9 cellular contexts compared by ENCODE assay signal in the genomic region with DNA sequence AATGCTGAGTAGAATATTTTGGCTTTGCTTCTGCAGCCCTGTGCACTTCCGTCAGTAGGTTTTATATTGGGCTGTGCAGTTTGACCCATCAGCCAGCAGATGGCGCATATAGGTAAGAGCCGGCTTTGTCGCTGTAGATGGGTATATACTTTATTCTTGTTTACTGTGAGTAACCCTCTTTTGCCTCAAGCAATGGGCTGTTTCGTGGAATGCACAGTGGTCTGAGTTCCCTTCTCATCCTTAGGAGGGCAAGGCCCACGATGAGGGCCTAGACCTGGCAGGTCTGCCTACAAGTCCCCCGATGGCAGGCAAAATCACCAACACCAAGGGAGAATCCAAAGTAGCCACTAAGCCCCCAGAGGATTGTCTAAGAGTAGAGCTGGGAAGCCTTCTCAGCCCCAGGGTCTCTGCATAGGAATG.
A peak's percentile ranks its signal among the peaks of the same experiment; 100 is the strongest.
DNase-seq lines count a peak whose midpoint lies in the region; ATAC-seq and TF ChIP-seq lines count a peak whose summit lies in the region.
"Had no signal": no experiment of that assay in that cellular context is flagged by ENCODE, and none has a peak within 500 bp of the region (broad histone marks: within the 10 kb centered on the region; RNA-seq: fewer than 3 reads in every experiment).

No MANE protein-coding gene starts in this region.

- H3K36me3 Mint-ChIP-seq in activated naive CD4-positive, alpha-beta T cell treated with anti-CD3 and anti-CD28 coated beads, Interleukin-2, amount 50 U/mL, for 72 hours: peaks cover 0 to 5% of the 10 kb centered on the region in 2 donors
- no peaks in the 10 kb centered on the region for H3K36me3 Mint-ChIP-seq in stimulated activated naive B cell treated with anti-CD40 and anti-IgM and Interleukin-4, amounts not matched to agents 10 μg/mL and 1 μg/mL and 100 μg/mL, for 72 hours
- H3K36me3 Mint-ChIP-seq: memory B cell had no signal

- H3K4me1 Mint-ChIP-seq in stimulated activated naive B cell treated with anti-CD40 and anti-IgM and Interleukin-4, amounts not matched to agents 10 μg/mL and 1 μg/mL and 100 μg/mL, for 72 hours: no peaks in the 10 kb centered on the region
- H3K4me1 Mint-ChIP-seq: memory B cell had no signal

- H3K4me3 Mint-ChIP-seq in stimulated activated naive B cell treated with anti-CD40 and anti-IgM and Interleukin-4, amounts not matched to agents 10 μg/mL and 1 μg/mL and 100 μg/mL, for 72 hours: no peak overlapping the region
- H3K4me3 Mint-ChIP-seq: memory B cell had no signal

- H3K36me3 ChIP-seq in adrenal gland (replicated peaks in 1 of 2): no peaks in the 10 kb centered on the region

- peak; percentile 18 to 41 for DNase-seq in activated naive CD4-positive, alpha-beta T cell treated with anti-CD3 and anti-CD28 coated beads, Interleukin-2, amount 50 U/mL, for 72 hours (ENCODE audit: low spot score in 2 of 2)
- DNase-seq in activated naive CD4-positive, alpha-beta T cell (lab: John Stamatoyannopoulos, UW): no peak
- peak; percentile 15 for DNase-seq in NCI-H524 treated with DMSO at 0.1 percent for 48 hours (lab: John Stamatoyannopoulos, UW)
- DNase-seq in adrenal gland: peak; percentile 30 to 80 (median 51)
- peak; percentile 22 for DNase-seq in iPS DF 4.7 (ENCODE audit: extremely low read depth, low spot score)
- no peak for DNase-seq in stimulated activated naive B cell treated with anti-CD40 and anti-IgM and Interleukin-4, amounts not matched to agents 10 μg/mL and 1 μg/mL and 100 μg/mL, for 72 hours

- H3K27me3 ChIP-seq in adrenal gland: no peaks in the 10 kb centered on the region

- no peak overlapping the region for H3K4me3 ChIP-seq in adrenal gland

- H3K9me3 Mint-ChIP-seq in activated naive CD4-positive, alpha-beta T cell treated with anti-CD3 and anti-CD28 coated beads, Interleukin-2, amount 50 U/mL, for 72 hours: peaks cover 10 to 23% of the 10 kb centered on the region in 2 donors
- H3K9me3 Mint-ChIP-seq in stimulated activated naive B cell treated with anti-CD40 and anti-IgM and Interleukin-4, amounts not matched to agents 10 μg/mL and 1 μg/mL and 100 μg/mL, for 72 hours: no peaks in the 10 kb centered on the region

- peak in 1 of 2 donors; percentile 53 for ATAC-seq in activated naive CD4-positive, alpha-beta T cell treated with anti-CD3 and anti-CD28 coated beads, Interleukin-2, amount 50 U/mL, for 72 hours
- ATAC-seq in GM21526 (IDR thresholded peaks at IDR 0.05; ENCODE audit: low FRiP score, unreplicated experiment) (peak; percentile 99), HG03565 (IDR thresholded peaks at IDR 0.05; ENCODE audit: unreplicated experiment) (peak; percentile 96)
- ATAC-seq in stimulated activated naive B cell treated with anti-CD40 and anti-IgM and Interleukin-4, amounts not matched to agents 10 μg/mL and 1 μg/mL and 100 μg/mL, for 72 hours (replicated peaks): peak; percentile 78 to 84

- no peaks in the 10 kb centered on the region for H3K9me3 ChIP-seq in adrenal gland (replicated peaks in 1 of 3)

- 4 to 22% (median 21%) methylated on average over 4 to 7 of the region's 7 CpGs for WGBS in adrenal gland, 4 donors

- no peaks in the 10 kb centered on the region for H3K4me1 ChIP-seq in adrenal gland (replicated peaks in 1 of 2)

- TF ChIP-seq CTCF in adrenal gland (IDR thresholded peaks at IDR 0.05): peak; percentile 52 to 71 (median 62)

- TF ChIP-seq POLR2A in adrenal gland (IDR thresholded peaks at IDR 0.05): no peak

- no peaks in the 10 kb centered on the region for H3K27me3 Mint-ChIP-seq in stimulated activated naive B cell treated with anti-CD40 and anti-IgM and Interleukin-4, amounts not matched to agents 10 μg/mL and 1 μg/mL and 100 μg/mL, for 72 hours
- H3K27me3 Mint-ChIP-seq: memory B cell had no signal

- no peak overlapping the region for H3K27ac ChIP-seq in adrenal gland

- intact Hi-C loops in adrenal gland (cut with DNase I): loop anchor here in 1 of 2 donors (10.0 kb wide), 1 partner anchor 1285 kb away; no protein-coding TSS in a partner anchor

- H3K27ac Mint-ChIP-seq in activated naive CD4-positive, alpha-beta T cell treated with anti-CD3 and anti-CD28 coated beads, Interleukin-2, amount 50 U/mL, for 72 hours: no peak overlapping the region
- no peak overlapping the region for H3K27ac Mint-ChIP-seq in stimulated activated naive B cell treated with anti-CD40 and anti-IgM and Interleukin-4, amounts not matched to agents 10 μg/mL and 1 μg/mL and 100 μg/mL, for 72 hours
- H3K27ac Mint-ChIP-seq: memory B cell had no signal

Comparison
In these comparisons a context has a peak if more than half of its experiments do, and no peak if none do; other contexts are left out.
1. DNase-seq: peak in activated naive CD4-positive, alpha-beta T cell treated with anti-CD3 and anti-CD28 coated beads, Interleukin-2, amount 50 U/mL, for 72 hours (2 of 2), NCI-H524 treated with DMSO at 0.1 percent for 48 hours (single experiment), adrenal gland (7 of 7) and iPS DF 4.7 (single experiment); none in activated naive CD4-positive, alpha-beta T cell (0 of 4) and stimulated activated naive B cell treated with anti-CD40 and anti-IgM and Interleukin-4, amounts not matched to agents 10 μg/mL and 1 μg/mL and 100 μg/mL, for 72 hours (single experiment).